19 cellular contexts compared by ENCODE assay signal in genomic region chr9:134473353-134474057, GRCh38.
DNase-seq lines count a peak whose midpoint lies in the region; ATAC-seq and TF ChIP-seq lines count a peak whose summit lies in the region.
"Had no signal": no experiment of that assay in that cellular context is flagged by ENCODE, and none has a peak within 500 bp of the region (broad histone marks: within the 10 kb centered on the region; RNA-seq: fewer than 3 reads in every experiment).

No MANE protein-coding gene starts in this region.

- TF ChIP-seq EP300 in transverse colon (IDR thresholded peaks at IDR 0.05; ENCODE audit: low read depth) = no peak

- DNase-seq in Right ventricle myocardium inferior (ENCODE audit: missing footprints) = peak; percentile 39
- DNase-seq in left cardiac atrium = no peak
- no peak for DNase-seq in neural crest cell (ENCODE audit: low read depth, low spot score)
- no peak for DNase-seq in transverse colon
- DNase-seq in activated CD8-positive, alpha-beta memory T cell treated with anti-CD3 and anti-CD28 coated beads, Interleukin-2, amount 10 ng/mL, durations not matched to agents 7 days and 5 days = no peak
- DNase-seq in activated gamma-delta T cell (lab: John Stamatoyannopoulos, UW) = no peak
- DNase-seq in DMS153 treated with DMSO at 0.1 percent for 48 hours (lab: John Stamatoyannopoulos, UW; ENCODE audit: unreplicated experiment) = no peak
- DNase-seq: 8988T; activated CD4-positive, alpha-beta T cell treated with anti-CD3 and anti-CD28 coated beads for 36 hours; immature natural killer cell; NCI-H187 treated with DMSO at 0.1 percent for 48 hours; NCI-H510A treated with DMSO at 0.1 percent for 48 hours; T1000 had no signal

- no peak for TF ChIP-seq POLR2A in transverse colon (IDR thresholded peaks at IDR 0.05)

- H3K4me1 ChIP-seq in duodenal mucosa (ENCODE audit: control insufficient read depth in 1 of 2, insufficient read depth in 2 of 2, low read length in 2 of 2) (peaks cover 8% of the 10 kb centered on the region in 2 donors), transverse colon (peaks cover 8 to 29% (median 16%) of the 10 kb centered on the region in 4 donors)
- H3K4me1 ChIP-seq: parathyroid adenoma had no signal

- no peak overlapping the region for H3K9ac ChIP-seq in duodenal mucosa (ENCODE audit: low read depth in 1 of 2, low read length in 2 of 2)
- H3K9ac ChIP-seq: parathyroid adenoma had no signal

- H3K27me3 Mint-ChIP-seq in neural crest cell (ENCODE audit: low read depth) = no peaks in the 10 kb centered on the region
- no peaks in the 10 kb centered on the region for H3K27me3 Mint-ChIP-seq in activated CD8-positive, alpha-beta memory T cell treated with anti-CD3 and anti-CD28 coated beads, Interleukin-2, amount 10 ng/mL, durations not matched to agents 7 days and 5 days
- H3K27me3 Mint-ChIP-seq: activated CD4-positive, alpha-beta T cell treated with anti-CD3 and anti-CD28 coated beads for 36 hours; activated naive CD8-positive, alpha-beta T cell; central memory CD8-positive, alpha-beta T cell had no signal

- CTCF ChIA-PET in activated CD8-positive, alpha-beta memory T cell treated with anti-CD3 and anti-CD28 coated beads, Interleukin-2, amount 10 ng/mL, durations not matched to agents 7 days and 5 days (lab: Charles Lee) = no interaction called here

- H3K9me3 ChIP-seq in duodenal mucosa (ENCODE audit: control insufficient read depth in 1 of 2, low read length in 2 of 2) = no peaks in the 10 kb centered on the region
- no peaks in the 10 kb centered on the region for H3K9me3 ChIP-seq in transverse colon

- in situ Hi-C loops in transverse colon (cut with MboI; ENCODE audit: low pct_ligation_motif_present in 1 of 4, low pct_unique_long_range_greater_than_20kb in 1 of 4, low sequenced_read_pairs in 3 of 4) = no loop called here

- no peak overlapping the region for H3K4me3 Mint-ChIP-seq in neural crest cell
- no peak overlapping the region for H3K4me3 Mint-ChIP-seq in activated CD8-positive, alpha-beta memory T cell treated with anti-CD3 and anti-CD28 coated beads, Interleukin-2, amount 10 ng/mL, durations not matched to agents 7 days and 5 days
- H3K4me3 Mint-ChIP-seq: activated CD4-positive, alpha-beta T cell treated with anti-CD3 and anti-CD28 coated beads for 36 hours; activated naive CD8-positive, alpha-beta T cell; central memory CD8-positive, alpha-beta T cell; immature natural killer cell had no signal

- intact Hi-C loops in Right ventricle myocardium inferior (cut with DNase I) (loop anchor here (2.0 kb wide), 1 partner anchor 17 kb away; no protein-coding TSS in a partner anchor), left cardiac atrium (cut with DNase I) (no loop called here), transverse colon (cut with DNase I; ENCODE audit: low total_unique reads) (no loop called here)

- no peaks in the 10 kb centered on the region for H3K4me1 Mint-ChIP-seq in neural crest cell
- no peaks in the 10 kb centered on the region for H3K4me1 Mint-ChIP-seq in activated CD8-positive, alpha-beta memory T cell treated with anti-CD3 and anti-CD28 coated beads, Interleukin-2, amount 10 ng/mL, durations not matched to agents 7 days and 5 days
- H3K4me1 Mint-ChIP-seq: central memory CD8-positive, alpha-beta T cell had no signal

- H3K27me3 ChIP-seq in duodenal mucosa (ENCODE audit: control insufficient read depth in 1 of 2, insufficient read depth in 2 of 2, low read length in 2 of 2) (no peaks in the 10 kb centered on the region), transverse colon (no peaks in the 10 kb centered on the region)

- H3K27ac Mint-ChIP-seq in neural crest cell (ENCODE audit: unreplicated experiment) = peak overlapping the region; percentile 12
- no peak overlapping the region for H3K27ac Mint-ChIP-seq in activated CD8-positive, alpha-beta memory T cell treated with anti-CD3 and anti-CD28 coated beads, Interleukin-2, amount 10 ng/mL, durations not matched to agents 7 days and 5 days
- H3K27ac Mint-ChIP-seq: activated CD4-positive, alpha-beta T cell treated with anti-CD3 and anti-CD28 coated beads for 36 hours; activated naive CD8-positive, alpha-beta T cell had no signal

- WGBS in transverse colon (ENCODE audit: low coverage in 1 of 2), 2 donors = 80 to 81% methylated on average over 2 to 21 of the region's 21 CpGs

- TF ChIP-seq CTCF in neural crest cell (conservative IDR thresholded peaks at IDR 0.05) = no peak
- no peak for TF ChIP-seq CTCF in transverse colon (IDR thresholded peaks at IDR 0.05)

- H3K27ac ChIP-seq in duodenal mucosa (ENCODE audit: low read depth, low read length) (peak overlapping the region; percentile 14), transverse colon (peak overlapping the region; percentile 12 to 64 (median 37))
- H3K27ac ChIP-seq: parathyroid adenoma, SK-N-MC had no signal

- H3K9me3 Mint-ChIP-seq in neural crest cell = no peaks in the 10 kb centered on the region
- no peaks in the 10 kb centered on the region for H3K9me3 Mint-ChIP-seq in activated CD8-positive, alpha-beta memory T cell treated with anti-CD3 and anti-CD28 coated beads, Interleukin-2, amount 10 ng/mL, durations not matched to agents 7 days and 5 days (ENCODE audit: low read depth)
- H3K9me3 Mint-ChIP-seq: central memory CD8-positive, alpha-beta T cell; immature natural killer cell had no signal

- no peaks in the 10 kb centered on the region for H3K36me3 ChIP-seq in duodenal mucosa (ENCODE audit: control insufficient read depth in 1 of 2, insufficient read depth in 2 of 2, low read length in 2 of 2)
- H3K36me3 ChIP-seq in transverse colon = no peaks in the 10 kb centered on the region

- no peak for ATAC-seq in Right ventricle myocardium inferior
- no peak for ATAC-seq in left cardiac atrium
- ATAC-seq in activated CD8-positive, alpha-beta memory T cell treated with anti-CD3 and anti-CD28 coated beads, Interleukin-2, amount 10 ng/mL, durations not matched to agents 7 days and 5 days = no peak
- ATAC-seq: activated CD4-positive, alpha-beta T cell treated with anti-CD3 and anti-CD28 coated beads for 36 hours; GM12878 had no signal

- H3K36me3 Mint-ChIP-seq in neural crest cell (ENCODE audit: low read depth) = no peaks in the 10 kb centered on the region
- no peaks in the 10 kb centered on the region for H3K36me3 Mint-ChIP-seq in activated CD8-positive, alpha-beta memory T cell treated with anti-CD3 and anti-CD28 coated beads, Interleukin-2, amount 10 ng/mL, durations not matched to agents 7 days and 5 days
- H3K36me3 Mint-ChIP-seq: activated naive CD8-positive, alpha-beta T cell; immature natural killer cell had no signal

- H3K4me3 ChIP-seq in duodenal mucosa (ENCODE audit: low read depth in 1 of 2, low read length in 2 of 2) (no peak overlapping the region), transverse colon (no peak overlapping the region)
- H3K4me3 ChIP-seq: GM12878, SK-N-MC had no signal
